Comparison of ENCODE assay signal across 21 cellular contexts in the genomic region with DNA sequence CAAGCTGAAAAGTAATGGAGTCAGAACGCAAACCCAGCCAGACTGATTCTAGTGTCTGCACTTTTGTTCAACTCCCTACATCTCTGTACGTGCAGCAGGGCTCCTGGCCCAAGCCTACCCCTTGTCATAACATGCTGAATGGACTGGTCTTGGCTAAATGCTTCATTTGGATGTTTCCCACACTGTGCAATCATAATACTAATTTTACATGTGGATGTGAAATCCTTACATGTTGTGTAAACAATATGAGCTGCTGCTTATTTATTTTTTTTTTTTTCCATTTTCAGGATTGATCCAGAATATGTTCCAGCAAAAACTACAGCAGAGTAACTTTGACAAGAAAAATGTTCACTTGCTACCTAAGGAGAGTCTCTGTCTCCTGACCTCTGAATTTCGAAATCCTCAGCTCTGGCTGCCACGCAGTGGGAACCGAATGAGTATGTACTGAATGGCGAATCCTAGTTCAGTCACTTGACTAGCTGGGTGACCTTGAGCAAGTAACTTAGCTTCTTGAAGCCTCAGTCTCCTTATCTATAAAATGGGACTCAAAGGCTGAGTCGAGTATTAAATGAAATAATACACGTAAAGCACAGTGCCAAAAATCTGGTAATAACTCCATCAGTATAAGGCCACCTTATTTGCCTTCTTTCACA.
DNase-seq lines count a peak whose midpoint lies in the region; ATAC-seq, FAIRE-seq and TF ChIP-seq lines count a peak whose summit lies in the region.
"Had no signal": no experiment of that assay in that cellular context is flagged by ENCODE, and none has a peak within 500 bp of the region (broad histone marks: within the 10 kb centered on the region; RNA-seq: fewer than 3 reads in every experiment).

No MANE protein-coding gene starts in this region.

- peaks cover 6% of the 10 kb centered on the region for H3K9me3 Mint-ChIP-seq in WTC11

- H3K36me3 ChIP-seq in adipocyte (ENCODE audit: control insufficient read depth, insufficient read depth, low read length, severe bottlenecking) (no peaks in the 10 kb centered on the region), esophagus muscularis mucosa (no peaks in the 10 kb centered on the region)
- H3K36me3 ChIP-seq: SJSA1 had no signal

- POLR2A ChIA-PET in WTC11 (lab: Charles Lee), result no interaction called here

- no peaks in the 10 kb centered on the region for H3K9me3 ChIP-seq in adipocyte (ENCODE audit: control insufficient read depth, low read length)
- H3K9me3 ChIP-seq in esophagus muscularis mucosa, result no peaks in the 10 kb centered on the region
- H3K9me3 ChIP-seq: A549, Caco-2, SJSA1 had no signal

- no peaks in the 10 kb centered on the region for H3K4me1 Mint-ChIP-seq in WTC11

- TF ChIP-seq CTCF in AG10803 (conservative IDR thresholded peaks at IDR 0.05; ENCODE audit: low read length) (no peak), esophagus muscularis mucosa (IDR thresholded peaks at IDR 0.05) (no peak), WTC11 (IDR thresholded peaks at IDR 0.05) (no peak)

- 77% methylated on average over 8 of the region's 8 CpGs for WGBS in esophagus muscularis mucosa

- TF ChIP-seq POLR2A in esophagus muscularis mucosa (IDR thresholded peaks at IDR 0.05; ENCODE audit: low read depth), result no peak

- H3K9ac ChIP-seq in adipocyte (ENCODE audit: low read length), result peak overlapping the region; percentile 17
- H3K9ac ChIP-seq: GM23248 had no signal

- ATAC-seq in WTC11, result no peak
- ATAC-seq: A549 had no signal

- no peaks in the 10 kb centered on the region; the same call in 1 of the 2 replicates for H3K27me3 Mint-ChIP-seq in WTC11 (ENCODE audit: low read depth)

- no peak overlapping the region for H3K27ac Mint-ChIP-seq in WTC11

- H3K27ac ChIP-seq in esophagus muscularis mucosa (replicated peaks in 1 of 4), result no peak overlapping the region
- H3K27ac ChIP-seq: GM23248, HL-60, RWPE1, SJSA1 had no signal

- intact Hi-C loops in esophagus muscularis mucosa (cut with DNase I), result no loop called here

- no peak overlapping the region for H3K4me3 Mint-ChIP-seq in WTC11

- CTCF ChIA-PET in WTC11 (lab: Charles Lee), result no interaction called here

- DNase-seq in AG10803 (ENCODE audit: low read depth), result peak; percentile 3
- DNase-seq in adipocyte (ENCODE audit: low read depth), result peak; percentile 41
- peak; percentile 29 for DNase-seq in esophagus muscularis mucosa (ENCODE audit: extremely low spot score)
- peak; percentile 63 for DNase-seq in iris pigment epithelial cell (ENCODE audit: low read depth)
- DNase-seq in AG08396 (ENCODE audit: low spot score), result no peak
- no peak for DNase-seq in NCI-H774 (lab: John Stamatoyannopoulos, UW)
- no peak for DNase-seq in urothelium cell line (ENCODE audit: low spot score)
- DNase-seq in WTC11 (ENCODE audit: low spot score), result no peak
- DNase-seq: AML-193, Caco-2, GM23248, KG1, NCI-H1436, NCI-H2081, NCI-H69 had no signal

- H3K27me3 ChIP-seq in adipocyte (replicated peaks; ENCODE audit: control insufficient read depth, insufficient read depth, low read length), result peaks cover 16% of the 10 kb centered on the region
- no peaks in the 10 kb centered on the region for H3K27me3 ChIP-seq in esophagus muscularis mucosa
- H3K27me3 ChIP-seq: SJSA1 had no signal

- no peak for FAIRE-seq in urothelium cell line (lab: Jason Lieb, UNC)
- FAIRE-seq: A549, GM18507, GM19239 had no signal

- no peak for TF ChIP-seq EP300 in esophagus muscularis mucosa (IDR thresholded peaks at IDR 0.05)

- H3K36me3 Mint-ChIP-seq in WTC11, result peaks cover 25% of the 10 kb centered on the region

- H3K4me1 ChIP-seq in adipocyte (ENCODE audit: control insufficient read depth, insufficient read depth, low read length), result peaks cover 45% of the 10 kb centered on the region
- no peaks in the 10 kb centered on the region for H3K4me1 ChIP-seq in esophagus muscularis mucosa
- H3K4me1 ChIP-seq: Caco-2, SJSA1 had no signal

- H3K4me3 ChIP-seq in AG10803 (ENCODE audit: low read length), result no peak overlapping the region
- H3K4me3 ChIP-seq in adipocyte (ENCODE audit: low read length), result no peak overlapping the region
- H3K4me3 ChIP-seq in esophagus muscularis mucosa, result no peak overlapping the region
- H3K4me3 ChIP-seq: A549, GM23248, SJSA1 had no signal

TF ChIP-seq in WTC11, 78 proteins besides CTCF, POLR2A, EP300 and RAD21:
- TF ChIP-seq FOXJ3 (CRISPR knock-in tag; IDR thresholded peaks at IDR 0.05; ENCODE audit: borderline replicate concordance) (no peak), ZNF121 (CRISPR knock-in tag; IDR thresholded peaks at IDR 0.05) (no peak)

Comparison
In these comparisons a context has a peak if more than half of its experiments do, and no peak if none do; other contexts are left out.
1. DNase-seq: peak in AG10803 (single experiment), adipocyte (single experiment), esophagus muscularis mucosa (single experiment) and iris pigment epithelial cell (single experiment); none in AG08396 (single experiment), NCI-H774 (single experiment), urothelium cell line (single experiment) and WTC11 (single experiment).